ENCODE assay signal across 1 cellular context in the genomic region with DNA sequence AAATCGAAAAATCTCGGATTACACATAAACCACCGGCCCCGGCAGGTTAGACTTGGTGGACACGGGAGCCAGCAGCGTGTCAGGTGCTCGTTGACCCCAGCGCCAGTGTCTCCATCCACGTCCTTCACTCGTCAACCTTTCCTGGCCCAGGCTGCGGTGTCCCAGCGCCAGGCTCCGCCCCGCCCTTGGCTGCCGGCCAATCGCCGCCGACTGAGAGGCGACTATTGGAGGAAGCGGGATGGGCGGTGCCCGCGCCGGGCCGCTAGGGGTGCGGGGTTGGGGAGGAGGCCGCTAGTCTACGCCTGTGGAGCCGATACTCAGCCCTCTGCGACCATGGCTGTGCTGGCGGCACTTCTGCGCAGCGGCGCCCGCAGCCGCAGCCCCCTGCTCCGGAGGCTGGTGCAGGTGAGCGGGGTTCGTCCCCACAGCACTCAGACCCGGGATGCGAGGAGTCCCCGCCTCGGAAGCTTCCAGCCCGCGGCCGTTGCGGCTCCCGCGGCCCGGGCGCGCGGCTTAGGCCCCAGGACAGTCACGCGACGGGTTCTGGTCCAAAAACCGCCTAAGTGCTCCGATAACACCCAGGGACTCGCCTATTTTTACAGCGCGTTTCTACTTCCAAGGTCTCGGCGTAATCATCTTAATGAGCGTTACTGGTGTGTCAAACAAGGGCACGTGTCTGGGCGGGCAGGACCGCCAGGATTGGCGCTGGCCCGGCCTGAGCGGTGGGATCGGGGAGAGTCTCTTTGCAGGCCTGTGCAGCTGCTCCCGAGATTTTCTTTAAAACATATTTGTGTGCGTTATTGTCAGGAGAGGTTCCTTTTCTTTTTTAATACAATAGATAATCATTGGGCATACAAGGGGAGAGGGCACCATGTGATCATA.
TF ChIP-seq lines count a peak whose summit lies in the region.

Gene ACAT1 (plus strand): TSS at position 294 of the 882 bp plus-strand sequence. CDS start 40 bp downstream, at position 334.

TF ChIP-seq in HepG2, 621 proteins besides CTCF, POLR2A, EP300 and RAD21 (continued from another document and continues in another):
- TF ChIP-seq ZBTB40 (IDR thresholded peaks at IDR 0.05) (no peak), ZBTB40 (CRISPR knock-in tag; IDR thresholded peaks at IDR 0.05) (peak; percentile 80), ZNF780A (CRISPR knock-in tag; IDR thresholded peaks at IDR 0.05) (no peak), ZNF138 (CRISPR knock-in tag; IDR thresholded peaks at IDR 0.05; ENCODE audit: low read depth) (0 out of 2 replicates have a peak, but pooled peaks have one; percentile 79), ZNF891 (CRISPR knock-in tag; IDR thresholded peaks at IDR 0.05) (peak; percentile 85; the same call in 1 of the 2 replicates), CSRNP1 (CRISPR knock-in tag; IDR thresholded peaks at IDR 0.05) (peak; percentile 69; the same call in 1 of the 2 replicates), ZNF496 (CRISPR knock-in tag; IDR thresholded peaks at IDR 0.05; ENCODE audit: insufficient replicate concordance) (no peak), ZNF33A (CRISPR knock-in tag; IDR thresholded peaks at IDR 0.05; ENCODE audit: borderline replicate concordance) (no peak), SP5 (CRISPR knock-in tag; IDR thresholded peaks at IDR 0.05; ENCODE audit: borderline replicate concordance, low read depth) (peak; percentile 65), ZNF772 (CRISPR knock-in tag; IDR thresholded peaks at IDR 0.05) (peak; percentile 98), TEAD2 (CRISPR knock-in tag; IDR thresholded peaks at IDR 0.05) (no peak), STAT5B (CRISPR knock-in tag; IDR thresholded peaks at IDR 0.05) (no peak), CENPX (CRISPR knock-in tag; IDR thresholded peaks at IDR 0.05) (no peak), NR2C2 (CRISPR knock-in tag; IDR thresholded peaks at IDR 0.05; ENCODE audit: borderline replicate concordance) (no peak), PAF1 (CRISPR knock-in tag; IDR thresholded peaks at IDR 0.05) (no peak), HOXA5 (CRISPR knock-in tag; IDR thresholded peaks at IDR 0.05) (peak; percentile 72; the same call in 1 of the 2 replicates), ZNF430 (CRISPR knock-in tag; IDR thresholded peaks at IDR 0.05) (no peak; the same call in 1 of the 2 replicates), CREB3 (CRISPR knock-in tag; IDR thresholded peaks at IDR 0.05) (no peak), ZNF792 (CRISPR knock-in tag; IDR thresholded peaks at IDR 0.05) (peak; percentile 51; the same call in 1 of the 2 replicates), PCBP2 (optimal IDR thresholded peaks at IDR 0.05; ENCODE audit: low read depth, low read length, poor library complexity, severe bottlenecking) (no peak), HNRNPLL (IDR thresholded peaks at IDR 0.05; ENCODE audit: low read depth, low read length, poor library complexity, severe bottlenecking) (peak; percentile 97), ELF3 (CRISPR knock-in tag; IDR thresholded peaks at IDR 0.05) (peak; percentile 68; the same call in 1 of the 2 replicates), ZSCAN20 (CRISPR knock-in tag; IDR thresholded peaks at IDR 0.05; ENCODE audit: borderline replicate concordance) (no peak; the same call in 1 of the 2 replicates), ZNF619 (CRISPR knock-in tag; IDR thresholded peaks at IDR 0.05) (no peak), ATAD3A (CRISPR knock-in tag; IDR thresholded peaks at IDR 0.05) (no peak)
- TF ChIP-seq, protein P1, sequence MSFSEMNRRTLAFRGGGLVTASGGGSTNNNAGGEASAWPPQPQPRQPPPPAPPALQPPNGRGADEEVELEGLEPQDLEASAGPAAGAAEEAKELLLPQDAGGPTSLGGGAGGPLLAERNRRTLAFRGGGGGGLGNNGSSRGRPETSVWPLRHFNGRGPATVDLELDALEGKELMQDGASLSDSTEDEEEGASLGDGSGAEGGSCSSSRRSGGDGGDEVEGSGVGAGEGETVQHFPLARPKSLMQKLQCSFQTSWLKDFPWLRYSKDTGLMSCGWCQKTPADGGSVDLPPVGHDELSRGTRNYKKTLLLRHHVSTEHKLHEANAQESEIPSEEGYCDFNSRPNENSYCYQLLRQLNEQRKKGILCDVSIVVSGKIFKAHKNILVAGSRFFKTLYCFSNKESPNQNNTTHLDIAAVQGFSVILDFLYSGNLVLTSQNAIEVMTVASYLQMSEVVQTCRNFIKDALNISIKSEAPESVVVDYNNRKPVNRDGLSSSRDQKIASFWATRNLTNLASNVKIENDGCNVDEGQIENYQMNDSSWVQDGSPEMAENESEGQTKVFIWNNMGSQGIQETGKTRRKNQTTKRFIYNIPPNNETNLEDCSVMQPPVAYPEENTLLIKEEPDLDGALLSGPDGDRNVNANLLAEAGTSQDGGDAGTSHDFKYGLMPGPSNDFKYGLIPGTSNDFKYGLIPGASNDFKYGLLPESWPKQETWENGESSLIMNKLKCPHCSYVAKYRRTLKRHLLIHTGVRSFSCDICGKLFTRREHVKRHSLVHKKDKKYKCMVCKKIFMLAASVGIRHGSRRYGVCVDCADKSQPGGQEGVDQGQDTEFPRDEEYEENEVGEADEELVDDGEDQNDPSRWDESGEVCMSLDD (CRISPR knock-in tag; IDR thresholded peaks at IDR 0.05; ENCODE audit: borderline replicate concordance): 0 out of 2 replicates have a peak, but pooled peaks have one; percentile 8
- TF ChIP-seq, protein P2, sequence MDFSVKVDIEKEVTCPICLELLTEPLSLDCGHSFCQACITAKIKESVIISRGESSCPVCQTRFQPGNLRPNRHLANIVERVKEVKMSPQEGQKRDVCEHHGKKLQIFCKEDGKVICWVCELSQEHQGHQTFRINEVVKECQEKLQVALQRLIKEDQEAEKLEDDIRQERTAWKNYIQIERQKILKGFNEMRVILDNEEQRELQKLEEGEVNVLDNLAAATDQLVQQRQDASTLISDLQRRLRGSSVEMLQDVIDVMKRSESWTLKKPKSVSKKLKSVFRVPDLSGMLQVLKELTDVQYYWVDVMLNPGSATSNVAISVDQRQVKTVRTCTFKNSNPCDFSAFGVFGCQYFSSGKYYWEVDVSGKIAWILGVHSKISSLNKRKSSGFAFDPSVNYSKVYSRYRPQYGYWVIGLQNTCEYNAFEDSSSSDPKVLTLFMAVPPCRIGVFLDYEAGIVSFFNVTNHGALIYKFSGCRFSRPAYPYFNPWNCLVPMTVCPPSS (IDR thresholded peaks at IDR 0.05): no peak
- TF ChIP-seq, protein P3, sequence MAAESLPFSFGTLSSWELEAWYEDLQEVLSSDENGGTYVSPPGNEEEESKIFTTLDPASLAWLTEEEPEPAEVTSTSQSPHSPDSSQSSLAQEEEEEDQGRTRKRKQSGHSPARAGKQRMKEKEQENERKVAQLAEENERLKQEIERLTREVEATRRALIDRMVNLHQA (CRISPR knock-in tag; IDR thresholded peaks at IDR 0.05): no peak
- TF ChIP-seq, protein P4, sequence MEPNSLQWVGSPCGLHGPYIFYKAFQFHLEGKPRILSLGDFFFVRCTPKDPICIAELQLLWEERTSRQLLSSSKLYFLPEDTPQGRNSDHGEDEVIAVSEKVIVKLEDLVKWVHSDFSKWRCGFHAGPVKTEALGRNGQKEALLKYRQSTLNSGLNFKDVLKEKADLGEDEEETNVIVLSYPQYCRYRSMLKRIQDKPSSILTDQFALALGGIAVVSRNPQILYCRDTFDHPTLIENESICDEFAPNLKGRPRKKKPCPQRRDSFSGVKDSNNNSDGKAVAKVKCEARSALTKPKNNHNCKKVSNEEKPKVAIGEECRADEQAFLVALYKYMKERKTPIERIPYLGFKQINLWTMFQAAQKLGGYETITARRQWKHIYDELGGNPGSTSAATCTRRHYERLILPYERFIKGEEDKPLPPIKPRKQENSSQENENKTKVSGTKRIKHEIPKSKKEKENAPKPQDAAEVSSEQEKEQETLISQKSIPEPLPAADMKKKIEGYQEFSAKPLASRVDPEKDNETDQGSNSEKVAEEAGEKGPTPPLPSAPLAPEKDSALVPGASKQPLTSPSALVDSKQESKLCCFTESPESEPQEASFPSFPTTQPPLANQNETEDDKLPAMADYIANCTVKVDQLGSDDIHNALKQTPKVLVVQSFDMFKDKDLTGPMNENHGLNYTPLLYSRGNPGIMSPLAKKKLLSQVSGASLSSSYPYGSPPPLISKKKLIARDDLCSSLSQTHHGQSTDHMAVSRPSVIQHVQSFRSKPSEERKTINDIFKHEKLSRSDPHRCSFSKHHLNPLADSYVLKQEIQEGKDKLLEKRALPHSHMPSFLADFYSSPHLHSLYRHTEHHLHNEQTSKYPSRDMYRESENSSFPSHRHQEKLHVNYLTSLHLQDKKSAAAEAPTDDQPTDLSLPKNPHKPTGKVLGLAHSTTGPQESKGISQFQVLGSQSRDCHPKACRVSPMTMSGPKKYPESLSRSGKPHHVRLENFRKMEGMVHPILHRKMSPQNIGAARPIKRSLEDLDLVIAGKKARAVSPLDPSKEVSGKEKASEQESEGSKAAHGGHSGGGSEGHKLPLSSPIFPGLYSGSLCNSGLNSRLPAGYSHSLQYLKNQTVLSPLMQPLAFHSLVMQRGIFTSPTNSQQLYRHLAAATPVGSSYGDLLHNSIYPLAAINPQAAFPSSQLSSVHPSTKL (CRISPR knock-in tag; IDR thresholded peaks at IDR 0.05): no peak
